ENCODE assay signal across 9 cellular contexts in genomic region chr3:134372405-134373277, GRCh38. TPM values are rescaled to one million over a fixed set of nuclear protein-coding genes. Genes with fewer than 3 reads are reported as not detected.
DNase-seq lines count a peak whose midpoint lies in the region; TF ChIP-seq lines count a peak whose summit lies in the region.
"Had no signal": no experiment of that assay in that cellular context is flagged by ENCODE, and none has a peak within 500 bp of the region (broad histone marks: within the 10 kb centered on the region; RNA-seq: fewer than 3 reads in every experiment).

No MANE protein-coding gene starts in this region.

- CTCF ChIA-PET in MCF 10A (lab: Yijun Ruan, JAX): interaction anchor here (0.6 to 30.1 kb wide), 6 partner anchors 10 to 126 kb away, joined by 3 to 449 read pairs (median 4); partner anchors contain the start of genes ANAPC13 and CEP63

- intact Hi-C loops in MCF 10A (cut with micrococcal nuclease) (loop anchor here (1.0 to 5.0 kb wide), 4 partner anchors 8 to 160 kb away; no protein-coding TSS in a partner anchor), stomach (cut with DNase I; ENCODE audit: low total_unique reads) (loop anchor here (10.0 kb wide), 1 partner anchor 102 kb away; no protein-coding TSS in a partner anchor)

- H3K36me3 ChIP-seq in stomach: peaks cover 31 to 40% (median 39%) of the 10 kb centered on the region in 4 donors

- H3K27ac Mint-ChIP-seq in MCF 10A (ENCODE audit: low read depth, unreplicated experiment): peak overlapping the region; percentile 88
- H3K27ac Mint-ChIP-seq: activated naive CD4-positive, alpha-beta T cell treated with anti-CD3 and anti-CD28 coated beads, Interleukin-2, amount 50 U/mL, for 24 hours had no signal

- H3K4me3 Mint-ChIP-seq in MCF 10A (ENCODE audit: unreplicated experiment): peak overlapping the region; percentile 93
- H3K4me3 Mint-ChIP-seq: activated naive CD4-positive, alpha-beta T cell treated with anti-CD3 and anti-CD28 coated beads, Interleukin-2, amount 50 U/mL, for 24 hours had no signal

- peaks cover 0 to 27% (median 0%) of the 10 kb centered on the region in 3 donors for H3K27me3 ChIP-seq in stomach

- WGBS in stomach, 5 donors: 13 to 32% (median 24%) methylated on average over 8 to 9 of the region's 9 CpGs

- H3K36me3 Mint-ChIP-seq in MCF 10A (ENCODE audit: insufficient read depth, unreplicated experiment): peaks cover 66% of the 10 kb centered on the region
- H3K36me3 Mint-ChIP-seq: activated naive CD4-positive, alpha-beta T cell treated with anti-CD3 and anti-CD28 coated beads, Interleukin-2, amount 50 U/mL, for 24 hours had no signal

- peak overlapping the region; percentile 95 for H3K4me3 ChIP-seq in HFF-Myc (replicated peaks; ENCODE audit: low read depth, low read length)
- peak overlapping the region; percentile 57 to 85 (median 61) for H3K4me3 ChIP-seq in stomach

- peaks cover 45% of the 10 kb centered on the region for H3K4me1 Mint-ChIP-seq in MCF 10A (ENCODE audit: insufficient read depth, unreplicated experiment)

- no peak for DNase-seq in HFF-Myc (ENCODE audit: extremely low read depth, low read depth)
- DNase-seq in MCF 10A (ENCODE audit: unreplicated experiment): no peak
- peak; percentile 50 for DNase-seq in kidney tubule cell (ENCODE audit: low spot score)
- no peak for DNase-seq in stomach
- no peak for DNase-seq in cortex of kidney (lab: John Stamatoyannopoulos, UW)
- DNase-seq in NCI-H1105 treated with DMSO at 0.1 percent for 48 hours (lab: John Stamatoyannopoulos, UW): no peak
- DNase-seq in SKM-1 treated with dmso at 0.1 percent for 144 hours (lab: John Stamatoyannopoulos, UW; ENCODE audit: unreplicated experiment): no peak
- no peak for DNase-seq in activated gamma-delta T cell (lab: John Stamatoyannopoulos, UW)

- H3K4me1 ChIP-seq in stomach: peaks cover 64 to 79% (median 74%) of the 10 kb centered on the region in 4 donors

- no peak for TF ChIP-seq EP300 in stomach (IDR thresholded peaks at IDR 0.05)

- no TSS peak for BruUV-seq in MCF 10A (replicated peaks; lab: Mats Ljungman, UMichigan)

- H3K9me3 ChIP-seq in stomach: no peaks in the 10 kb centered on the region

- no peaks in the 10 kb centered on the region for H3K27me3 Mint-ChIP-seq in MCF 10A (ENCODE audit: insufficient read depth, unreplicated experiment)

- H3K9me3 Mint-ChIP-seq in MCF 10A (ENCODE audit: unreplicated experiment): no peaks in the 10 kb centered on the region
- H3K9me3 Mint-ChIP-seq: activated naive CD4-positive, alpha-beta T cell treated with anti-CD3 and anti-CD28 coated beads, Interleukin-2, amount 50 U/mL, for 24 hours had no signal

- TF ChIP-seq POLR2A in stomach (IDR thresholded peaks at IDR 0.05): no peak

- TF ChIP-seq CTCF in HFF-Myc (IDR thresholded peaks at IDR 0.05; ENCODE audit: low read depth, low read length, missing control alignments): no peak
- no peak for TF ChIP-seq CTCF in MCF 10A (IDR thresholded peaks at IDR 0.05; ENCODE audit: unreplicated experiment)
- no peak for TF ChIP-seq CTCF in stomach (IDR thresholded peaks at IDR 0.05)

- peak overlapping the region; percentile 93 to 100 (median 98) for H3K27ac ChIP-seq in stomach

- POLR2A ChIA-PET in MCF 10A (lab: Yijun Ruan, JAX): interaction anchor here (0.5 to 5.8 kb wide), 17 partner anchors 8 to 141 kb away, joined by 3 to 114 read pairs (median 6); partner anchors contain the start of genes ANAPC13, CEP63 and RYK

RNA-seq across cellular contexts. Expression of gene AMOTL2, which starts 1.6 kb away (rescaled TPM):
- total RNA-seq in MCF 10A (2022) (92.6 and 137 TPM in 2 replicates), stomach (100 to 1,000 TPM in 1 of 5 donors, 10 to 100 TPM in 4; 29.3 to 782 (median 54.9) TPM)
- 10 to 100 TPM; 10.6 to 16.6 (median 13.8) TPM for polyA plus RNA-seq in stomach
